Comparison of ENCODE assay signal across 1 cellular context in the genomic region with DNA sequence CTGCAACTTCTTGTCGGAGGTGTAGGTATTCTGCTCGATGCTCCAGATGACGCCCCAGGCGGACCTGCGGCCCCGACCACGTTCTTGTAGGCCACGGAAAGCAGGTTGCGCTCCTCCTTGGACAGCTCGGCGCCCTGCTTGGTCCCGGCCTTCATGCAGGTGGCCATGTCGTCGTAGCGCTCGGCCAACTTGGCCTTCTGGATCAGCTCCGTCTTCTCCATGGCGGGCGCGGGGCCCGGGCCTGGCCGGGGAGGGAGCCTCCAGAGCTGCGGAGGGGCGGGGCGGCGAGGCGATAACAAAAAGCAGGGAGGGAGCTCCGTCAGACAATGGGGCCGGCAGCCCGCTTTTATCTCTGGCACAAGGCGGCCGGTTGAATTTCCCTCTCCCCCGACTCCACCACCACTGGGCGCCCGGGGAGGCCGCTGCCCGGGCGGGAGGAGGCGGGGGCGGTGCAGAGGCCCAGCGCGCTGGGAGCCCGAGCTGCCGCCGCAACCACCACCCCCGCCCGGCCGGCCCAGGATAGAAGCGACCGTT.
TF ChIP-seq lines count a peak whose summit lies in the region.

No MANE protein-coding gene starts in this region.

TF ChIP-seq in K562, 482 proteins besides CTCF, POLR2A, EP300 and RAD21 (continued from another document and continues in another):
- TF ChIP-seq, protein P1, sequence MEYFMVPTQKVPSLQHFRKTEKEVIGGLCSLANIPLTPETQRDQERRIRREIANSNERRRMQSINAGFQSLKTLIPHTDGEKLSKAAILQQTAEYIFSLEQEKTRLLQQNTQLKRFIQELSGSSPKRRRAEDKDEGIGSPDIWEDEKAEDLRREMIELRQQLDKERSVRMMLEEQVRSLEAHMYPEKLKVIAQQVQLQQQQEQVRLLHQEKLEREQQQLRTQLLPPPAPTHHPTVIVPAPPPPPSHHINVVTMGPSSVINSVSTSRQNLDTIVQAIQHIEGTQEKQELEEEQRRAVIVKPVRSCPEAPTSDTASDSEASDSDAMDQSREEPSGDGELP (CRISPR knock-in tag; IDR thresholded peaks at IDR 0.05; ENCODE audit: borderline replicate concordance) = peak; percentile 56; the same call in 1 of the 2 replicates
- TF ChIP-seq YY1 (IDR thresholded peaks at IDR 0.05; ENCODE audit: borderline replicate concordance in 1 of 3, control insufficient read depth in 1 of 3, extremely low read depth in 1 of 3, insufficient read depth in 3 of 3, insufficient read length in 1 of 3, insufficient replicate concordance in 2 of 3, low read depth in 1 of 3, low read length in 2 of 3) = peak in 1 of 3 experiments; percentile 45
- TF ChIP-seq THRAP3 (IDR thresholded peaks at IDR 0.05; ENCODE audit: borderline replicate concordance) = no peak
- no peak for TF ChIP-seq NELFE (IDR thresholded peaks at IDR 0.05; ENCODE audit: insufficient read depth, insufficient read length)
- peak; percentile 64 for TF ChIP-seq RBFOX2 (IDR thresholded peaks at IDR 0.05; ENCODE audit: low read depth, low read length)
- TF ChIP-seq ZNF584 (CRISPR knock-in tag; IDR thresholded peaks at IDR 0.05; ENCODE audit: low read depth) = no peak
- TF ChIP-seq, protein P2, sequence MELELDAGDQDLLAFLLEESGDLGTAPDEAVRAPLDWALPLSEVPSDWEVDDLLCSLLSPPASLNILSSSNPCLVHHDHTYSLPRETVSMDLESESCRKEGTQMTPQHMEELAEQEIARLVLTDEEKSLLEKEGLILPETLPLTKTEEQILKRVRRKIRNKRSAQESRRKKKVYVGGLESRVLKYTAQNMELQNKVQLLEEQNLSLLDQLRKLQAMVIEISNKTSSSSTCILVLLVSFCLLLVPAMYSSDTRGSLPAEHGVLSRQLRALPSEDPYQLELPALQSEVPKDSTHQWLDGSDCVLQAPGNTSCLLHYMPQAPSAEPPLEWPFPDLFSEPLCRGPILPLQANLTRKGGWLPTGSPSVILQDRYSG (tag; conservative IDR thresholded peaks at IDR 0.05; ENCODE audit: low read depth) = 0 out of 2 replicates have a peak, but pooled peaks have one; percentile 27
- TF ChIP-seq, protein P3, sequence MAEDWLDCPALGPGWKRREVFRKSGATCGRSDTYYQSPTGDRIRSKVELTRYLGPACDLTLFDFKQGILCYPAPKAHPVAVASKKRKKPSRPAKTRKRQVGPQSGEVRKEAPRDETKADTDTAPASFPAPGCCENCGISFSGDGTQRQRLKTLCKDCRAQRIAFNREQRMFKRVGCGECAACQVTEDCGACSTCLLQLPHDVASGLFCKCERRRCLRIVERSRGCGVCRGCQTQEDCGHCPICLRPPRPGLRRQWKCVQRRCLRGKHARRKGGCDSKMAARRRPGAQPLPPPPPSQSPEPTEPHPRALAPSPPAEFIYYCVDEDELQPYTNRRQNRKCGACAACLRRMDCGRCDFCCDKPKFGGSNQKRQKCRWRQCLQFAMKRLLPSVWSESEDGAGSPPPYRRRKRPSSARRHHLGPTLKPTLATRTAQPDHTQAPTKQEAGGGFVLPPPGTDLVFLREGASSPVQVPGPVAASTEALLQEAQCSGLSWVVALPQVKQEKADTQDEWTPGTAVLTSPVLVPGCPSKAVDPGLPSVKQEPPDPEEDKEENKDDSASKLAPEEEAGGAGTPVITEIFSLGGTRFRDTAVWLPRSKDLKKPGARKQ (CRISPR knock-in tag; IDR thresholded peaks at IDR 0.05) = no peak
- TF ChIP-seq CBX3 (IDR thresholded peaks at IDR 0.05; ENCODE audit: borderline replicate concordance in 1 of 2, low read length in 2 of 2) = no peak
- no peak for TF ChIP-seq ATF1 (CRISPR knock-in tag; IDR thresholded peaks at IDR 0.05)
- 0 out of 2 replicates have a peak, but pooled peaks have one; percentile 22 for TF ChIP-seq ATF1 (tag; IDR thresholded peaks at IDR 0.05)
- TF ChIP-seq, protein P4, sequence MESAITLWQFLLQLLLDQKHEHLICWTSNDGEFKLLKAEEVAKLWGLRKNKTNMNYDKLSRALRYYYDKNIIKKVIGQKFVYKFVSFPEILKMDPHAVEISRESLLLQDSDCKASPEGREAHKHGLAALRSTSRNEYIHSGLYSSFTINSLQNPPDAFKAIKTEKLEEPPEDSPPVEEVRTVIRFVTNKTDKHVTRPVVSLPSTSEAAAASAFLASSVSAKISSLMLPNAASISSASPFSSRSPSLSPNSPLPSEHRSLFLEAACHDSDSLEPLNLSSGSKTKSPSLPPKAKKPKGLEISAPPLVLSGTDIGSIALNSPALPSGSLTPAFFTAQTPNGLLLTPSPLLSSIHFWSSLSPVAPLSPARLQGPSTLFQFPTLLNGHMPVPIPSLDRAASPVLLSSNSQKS (CRISPR knock-in tag; IDR thresholded peaks at IDR 0.05) = no peak
- no peak for TF ChIP-seq ARID2 (IDR thresholded peaks at IDR 0.05)
- TF ChIP-seq, protein P5, sequence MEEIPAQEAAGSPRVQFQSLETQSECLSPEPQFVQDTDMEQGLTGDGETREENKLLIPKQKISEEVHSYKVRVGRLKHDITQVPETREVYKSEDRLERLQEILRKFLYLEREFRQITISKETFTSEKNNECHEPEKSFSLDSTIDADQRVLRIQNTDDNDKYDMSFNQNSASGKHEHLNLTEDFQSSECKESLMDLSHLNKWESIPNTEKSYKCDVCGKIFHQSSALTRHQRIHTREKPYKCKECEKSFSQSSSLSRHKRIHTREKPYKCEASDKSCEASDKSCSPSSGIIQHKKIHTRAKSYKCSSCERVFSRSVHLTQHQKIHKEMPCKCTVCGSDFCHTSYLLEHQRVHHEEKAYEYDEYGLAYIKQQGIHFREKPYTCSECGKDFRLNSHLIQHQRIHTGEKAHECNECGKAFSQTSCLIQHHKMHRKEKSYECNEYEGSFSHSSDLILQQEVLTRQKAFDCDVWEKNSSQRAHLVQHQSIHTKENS (CRISPR knock-in tag; IDR thresholded peaks at IDR 0.05) = no peak
- TF ChIP-seq NUFIP1 (IDR thresholded peaks at IDR 0.05; ENCODE audit: partially characterized antibody) = no peak
- TF ChIP-seq HEY1 (CRISPR knock-in tag; IDR thresholded peaks at IDR 0.05; ENCODE audit: borderline replicate concordance) = no peak
- no peak for TF ChIP-seq ERF (CRISPR knock-in tag; IDR thresholded peaks at IDR 0.05)
- TF ChIP-seq, protein P6, sequence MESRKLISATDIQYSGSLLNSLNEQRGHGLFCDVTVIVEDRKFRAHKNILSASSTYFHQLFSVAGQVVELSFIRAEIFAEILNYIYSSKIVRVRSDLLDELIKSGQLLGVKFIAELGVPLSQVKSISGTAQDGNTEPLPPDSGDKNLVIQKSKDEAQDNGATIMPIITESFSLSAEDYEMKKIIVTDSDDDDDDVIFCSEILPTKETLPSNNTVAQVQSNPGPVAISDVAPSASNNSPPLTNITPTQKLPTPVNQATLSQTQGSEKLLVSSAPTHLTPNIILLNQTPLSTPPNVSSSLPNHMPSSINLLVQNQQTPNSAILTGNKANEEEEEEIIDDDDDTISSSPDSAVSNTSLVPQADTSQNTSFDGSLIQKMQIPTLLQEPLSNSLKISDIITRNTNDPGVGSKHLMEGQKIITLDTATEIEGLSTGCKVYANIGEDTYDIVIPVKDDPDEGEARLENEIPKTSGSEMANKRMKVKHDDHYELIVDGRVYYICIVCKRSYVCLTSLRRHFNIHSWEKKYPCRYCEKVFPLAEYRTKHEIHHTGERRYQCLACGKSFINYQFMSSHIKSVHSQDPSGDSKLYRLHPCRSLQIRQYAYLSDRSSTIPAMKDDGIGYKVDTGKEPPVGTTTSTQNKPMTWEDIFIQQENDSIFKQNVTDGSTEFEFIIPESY (CRISPR knock-in tag; IDR thresholded peaks at IDR 0.05) = 0 out of 2 replicates have a peak, but pooled peaks have one; percentile 40
- no peak for TF ChIP-seq HLTF (IDR thresholded peaks at IDR 0.05)
- TF ChIP-seq KLF10 (CRISPR knock-in tag; IDR thresholded peaks at IDR 0.05) = no peak
- TF ChIP-seq, protein P7, sequence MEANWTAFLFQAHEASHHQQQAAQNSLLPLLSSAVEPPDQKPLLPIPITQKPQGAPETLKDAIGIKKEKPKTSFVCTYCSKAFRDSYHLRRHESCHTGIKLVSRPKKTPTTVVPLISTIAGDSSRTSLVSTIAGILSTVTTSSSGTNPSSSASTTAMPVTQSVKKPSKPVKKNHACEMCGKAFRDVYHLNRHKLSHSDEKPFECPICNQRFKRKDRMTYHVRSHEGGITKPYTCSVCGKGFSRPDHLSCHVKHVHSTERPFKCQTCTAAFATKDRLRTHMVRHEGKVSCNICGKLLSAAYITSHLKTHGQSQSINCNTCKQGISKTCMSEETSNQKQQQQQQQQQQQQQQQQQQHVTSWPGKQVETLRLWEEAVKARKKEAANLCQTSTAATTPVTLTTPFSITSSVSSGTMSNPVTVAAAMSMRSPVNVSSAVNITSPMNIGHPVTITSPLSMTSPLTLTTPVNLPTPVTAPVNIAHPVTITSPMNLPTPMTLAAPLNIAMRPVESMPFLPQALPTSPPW (CRISPR knock-in tag; IDR thresholded peaks at IDR 0.05) = peak; percentile 93
- no peak for TF ChIP-seq TFAM (CRISPR knock-in tag; conservative IDR thresholded peaks at IDR 0.05)
- no peak for TF ChIP-seq ZNF184 (CRISPR knock-in tag; IDR thresholded peaks at IDR 0.05)
- TF ChIP-seq PRPF4 (IDR thresholded peaks at IDR 0.05; ENCODE audit: insufficient read depth, low read depth, low read length, poor library complexity, severe bottlenecking) = no peak
- no peak for TF ChIP-seq GTF2A2 (tag; IDR thresholded peaks at IDR 0.05)
- no peak for TF ChIP-seq TGIF2 (CRISPR knock-in tag; IDR thresholded peaks at IDR 0.05)
- TF ChIP-seq ZFP36 (IDR thresholded peaks at IDR 0.05; ENCODE audit: low read depth, low read length, partially characterized antibody) = no peak
- peak; percentile 83 for TF ChIP-seq ATF7 (IDR thresholded peaks at IDR 0.05)
- peak in 1 of 2 experiments; percentile 38; a peak in 1 of 4 replicates for TF ChIP-seq MAZ (CRISPR knock-in tag; conservative IDR thresholded peaks at IDR 0.05 in 1 of 2, IDR thresholded peaks at IDR 0.05 in 1 of 2)
- peak; percentile 32; the same call in 1 of the 2 replicates for TF ChIP-seq CTBP1 (IDR thresholded peaks at IDR 0.05; ENCODE audit: borderline replicate concordance)
- TF ChIP-seq, protein P8, sequence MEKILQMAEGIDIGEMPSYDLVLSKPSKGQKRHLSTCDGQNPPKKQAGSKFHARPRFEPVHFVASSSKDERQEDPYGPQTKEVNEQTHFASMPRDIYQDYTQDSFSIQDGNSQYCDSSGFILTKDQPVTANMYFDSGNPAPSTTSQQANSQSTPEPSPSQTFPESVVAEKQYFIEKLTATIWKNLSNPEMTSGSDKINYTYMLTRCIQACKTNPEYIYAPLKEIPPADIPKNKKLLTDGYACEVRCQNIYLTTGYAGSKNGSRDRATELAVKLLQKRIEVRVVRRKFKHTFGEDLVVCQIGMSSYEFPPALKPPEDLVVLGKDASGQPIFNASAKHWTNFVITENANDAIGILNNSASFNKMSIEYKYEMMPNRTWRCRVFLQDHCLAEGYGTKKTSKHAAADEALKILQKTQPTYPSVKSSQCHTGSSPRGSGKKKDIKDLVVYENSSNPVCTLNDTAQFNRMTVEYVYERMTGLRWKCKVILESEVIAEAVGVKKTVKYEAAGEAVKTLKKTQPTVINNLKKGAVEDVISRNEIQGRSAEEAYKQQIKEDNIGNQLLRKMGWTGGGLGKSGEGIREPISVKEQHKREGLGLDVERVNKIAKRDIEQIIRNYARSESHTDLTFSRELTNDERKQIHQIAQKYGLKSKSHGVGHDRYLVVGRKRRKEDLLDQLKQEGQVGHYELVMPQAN (IDR thresholded peaks at IDR 0.05; ENCODE audit: borderline replicate concordance) = no peak
- TF ChIP-seq CXXC5 (CRISPR knock-in tag; IDR thresholded peaks at IDR 0.05) = peak; percentile 59; the same call in 1 of the 2 replicates
- TF ChIP-seq L3MBTL2 (IDR thresholded peaks at IDR 0.05) = peak; percentile 87
- TF ChIP-seq, protein P9, sequence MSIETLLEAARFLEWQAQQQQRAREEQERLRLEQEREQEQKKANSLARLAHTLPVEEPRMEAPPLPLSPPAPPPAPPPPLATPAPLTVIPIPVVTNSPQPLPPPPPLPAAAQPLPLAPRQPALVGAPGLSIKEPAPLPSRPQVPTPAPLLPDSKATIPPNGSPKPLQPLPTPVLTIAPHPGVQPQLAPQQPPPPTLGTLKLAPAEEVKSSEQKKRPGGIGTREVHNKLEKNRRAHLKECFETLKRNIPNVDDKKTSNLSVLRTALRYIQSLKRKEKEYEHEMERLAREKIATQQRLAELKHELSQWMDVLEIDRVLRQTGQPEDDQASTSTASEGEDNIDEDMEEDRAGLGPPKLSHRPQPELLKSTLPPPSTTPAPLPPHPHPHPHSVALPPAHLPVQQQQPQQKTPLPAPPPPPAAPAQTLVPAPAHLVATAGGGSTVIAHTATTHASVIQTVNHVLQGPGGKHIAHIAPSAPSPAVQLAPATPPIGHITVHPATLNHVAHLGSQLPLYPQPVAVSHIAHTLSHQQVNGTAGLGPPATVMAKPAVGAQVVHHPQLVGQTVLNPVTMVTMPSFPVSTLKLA (conservative IDR thresholded peaks at IDR 0.05) = 0 out of 4 replicates have a peak, but pooled peaks of 1 of the 2 experiments have one; percentile 15
- peak; percentile 24; the same call in 1 of the 2 replicates for TF ChIP-seq EHMT2 (IDR thresholded peaks at IDR 0.05)
- peak; percentile 58; the same call in 1 of the 2 replicates for TF ChIP-seq SMAD4 (CRISPR knock-in tag; conservative IDR thresholded peaks at IDR 0.05)
- TF ChIP-seq, protein P10, sequence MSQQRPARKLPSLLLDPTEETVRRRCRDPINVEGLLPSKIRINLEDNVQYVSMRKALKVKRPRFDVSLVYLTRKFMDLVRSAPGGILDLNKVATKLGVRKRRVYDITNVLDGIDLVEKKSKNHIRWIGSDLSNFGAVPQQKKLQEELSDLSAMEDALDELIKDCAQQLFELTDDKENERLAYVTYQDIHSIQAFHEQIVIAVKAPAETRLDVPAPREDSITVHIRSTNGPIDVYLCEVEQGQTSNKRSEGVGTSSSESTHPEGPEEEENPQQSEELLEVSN (IDR thresholded peaks at IDR 0.05; ENCODE audit: borderline replicate concordance in 1 of 2, extremely low read depth in 1 of 2, insufficient read depth in 1 of 2, insufficient read length in 1 of 2, low read depth in 1 of 2, low read length in 1 of 2, poor library complexity in 1 of 2, severe bottlenecking in 1 of 2) = peak in 1 of 2 experiments; percentile 78
- no peak for TF ChIP-seq EWSR1 (IDR thresholded peaks at IDR 0.05; ENCODE audit: borderline replicate concordance, low read depth, partially characterized antibody)
- TF ChIP-seq NR4A1 (CRISPR knock-in tag; IDR thresholded peaks at IDR 0.05) = no peak
- 0 out of 2 replicates have a peak, but pooled peaks have one; percentile 43 for TF ChIP-seq NR4A1 (tag; IDR thresholded peaks at IDR 0.05)
- peak; percentile 54 for TF ChIP-seq CCNT2 (IDR thresholded peaks at IDR 0.05; ENCODE audit: borderline replicate concordance, extremely low read depth, insufficient read length, low read depth, low read length)
- no peak for TF ChIP-seq ZNF766 (CRISPR knock-in tag; conservative IDR thresholded peaks at IDR 0.05)
- peak; percentile 80 for TF ChIP-seq ZFX (CRISPR knock-in tag; IDR thresholded peaks at IDR 0.05)
- TF ChIP-seq ZNF140 (CRISPR knock-in tag; IDR thresholded peaks at IDR 0.05) = no peak
